ENCODE assay signal across 8 cellular contexts in the genomic region with DNA sequence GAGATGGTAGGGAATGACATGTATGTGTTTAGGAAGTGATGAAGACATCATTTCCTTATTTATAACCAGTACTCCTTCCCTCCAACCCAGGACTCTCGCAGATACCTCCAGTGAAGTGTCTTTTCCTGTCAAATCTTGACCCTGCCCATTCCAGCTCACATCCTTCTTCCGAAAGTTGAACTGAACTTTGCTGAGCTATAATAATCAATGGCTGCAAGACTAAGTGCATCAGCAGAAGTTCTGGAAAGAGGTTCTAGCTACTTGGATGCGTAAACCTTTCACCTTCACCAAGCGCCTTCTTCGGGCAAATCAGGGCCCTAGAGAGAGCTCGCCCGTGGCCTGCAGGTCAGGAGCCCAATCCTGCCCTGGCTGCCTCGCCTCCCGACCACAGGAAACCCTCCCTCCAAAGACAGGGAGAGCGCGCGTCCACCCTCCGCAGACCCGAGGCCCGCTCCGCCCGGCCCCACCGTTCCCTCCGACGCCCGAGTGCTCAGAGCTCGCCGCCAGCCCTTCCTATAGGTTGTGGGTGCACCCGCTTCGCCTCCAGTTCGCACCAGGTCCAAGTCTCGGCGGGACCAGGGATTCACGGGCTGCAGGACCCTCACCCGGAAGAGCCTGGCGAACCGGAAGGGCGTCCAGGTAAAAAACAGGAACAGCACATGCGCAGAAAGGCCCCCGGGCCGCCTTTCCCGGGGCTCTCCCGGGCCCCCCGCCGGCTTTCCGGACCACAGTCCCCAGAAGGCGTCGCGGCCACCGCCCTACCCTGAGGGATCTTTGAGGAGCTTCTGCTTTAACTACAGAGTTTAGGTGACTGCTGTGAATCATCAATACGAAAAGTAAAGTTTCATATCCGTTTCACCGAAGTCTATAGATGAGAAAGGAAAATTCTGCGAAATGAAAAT. TPM values are rescaled to one million over a fixed set of nuclear protein-coding genes. Genes with fewer than 3 reads are reported as not detected.
DNase-seq lines count a peak whose midpoint lies in the region; ATAC-seq, FAIRE-seq and TF ChIP-seq lines count a peak whose summit lies in the region.

A gene (minus strand): TSS at position 617 of the 902 bp plus-strand sequence. CDS start 1,457 bp downstream, outside the sequence.

- no peaks in the 10 kb centered on the region; the same call in 1 of the 2 replicates for H3K36me3 ChIP-seq in ACC112 (ENCODE audit: insufficient read depth, low read length)
- no peaks in the 10 kb centered on the region for H3K36me3 ChIP-seq in neural cell (ENCODE audit: insufficient read depth, low read length)
- H3K36me3 ChIP-seq in thymus (ENCODE audit: control insufficient read depth, insufficient read depth) = no peaks in the 10 kb centered on the region

- 6% methylated on average over 49 of the region's 49 CpGs for WGBS in thymus

- H4K20me1 ChIP-seq in neural cell (ENCODE audit: insufficient read depth) = no peaks in the 10 kb centered on the region

- peak; percentile 60 for ATAC-seq in GM18907 (IDR thresholded peaks at IDR 0.05; ENCODE audit: unreplicated experiment)
- ATAC-seq in GM21390 (IDR thresholded peaks at IDR 0.05; ENCODE audit: unreplicated experiment) = no peak

- TF ChIP-seq RAD21 in neural cell (conservative IDR thresholded peaks at IDR 0.05) = no peak

- no peaks in the 10 kb centered on the region for H3K9me2 ChIP-seq in neural cell (ENCODE audit: insufficient read depth, low read length)

- peak within 1 kb of the TSS; percentile 82 for H3K4me3 ChIP-seq in ACC112 (ENCODE audit: low read depth, low read length)
- peak within 1 kb of the TSS; percentile 80 for H3K4me3 ChIP-seq in neural cell (ENCODE audit: low read length)
- peak within 1 kb of the TSS; percentile 51 for H3K4me3 ChIP-seq in thymus (ENCODE audit: low read length)

- peaks cover 17% of the 10 kb centered on the region for H3K27me3 ChIP-seq in ACC112 (ENCODE audit: insufficient read depth, low read length)
- H3K27me3 ChIP-seq in neural cell (ENCODE audit: insufficient read depth, low read depth, low read length) = no peaks in the 10 kb centered on the region
- peaks cover 5% of the 10 kb centered on the region for H3K27me3 ChIP-seq in thymus (ENCODE audit: control insufficient read depth, insufficient read depth)

- FAIRE-seq in frontal cortex (lab: Jason Lieb, UNC) = no peak

- H3K79me2 ChIP-seq in ACC112 (ENCODE audit: control insufficient read depth, insufficient read depth, low read length, unreplicated experiment) (no peaks in the 10 kb centered on the region), neural cell (replicated peaks; ENCODE audit: insufficient read depth, low read length) (no peaks in the 10 kb centered on the region)

- no peaks in the 10 kb centered on the region for H3K4me1 ChIP-seq in ACC112 (ENCODE audit: control insufficient read depth, insufficient read depth, low read length, unreplicated experiment)
- H3K4me1 ChIP-seq in thymus (ENCODE audit: control insufficient read depth, insufficient read depth, low read length) = peaks cover 4% of the 10 kb centered on the region

- DNase-seq in NCI-H2081 treated with DMSO at 0.1 percent for 48 hours (lab: John Stamatoyannopoulos, UW) = peak; percentile 58
- DNase-seq in activated CD8-positive, alpha-beta memory T cell treated with anti-CD3 and anti-CD28 coated beads, Interleukin-2, amount 50 U/mL, for 48 hours = peak; percentile 78
- DNase-seq in frontal cortex (ENCODE audit: low spot score in 2 of 2) = peak; percentile 38 to 68

- H3K9ac ChIP-seq in neural cell (ENCODE audit: low read length) = peak within 1 kb of the TSS; percentile 71

- H3K27ac ChIP-seq in ACC112 (ENCODE audit: low read depth, low read length) = no peak within 1 kb of the TSS
- peak within 1 kb of the TSS; percentile 56 for H3K27ac ChIP-seq in neural cell (ENCODE audit: low read length)
- H3K27ac ChIP-seq in thymus (ENCODE audit: low read depth) = no peak within 1 kb of the TSS

- H3F3A ChIP-seq in neural cell (ENCODE audit: insufficient read depth, low read length, poor library complexity, severe bottlenecking) = no peaks in the 10 kb centered on the region

- no peak for TF ChIP-seq CTCF in neural cell (IDR thresholded peaks at IDR 0.05; ENCODE audit: poor library complexity, severe bottlenecking)

- H3K9me3 ChIP-seq in neural cell (ENCODE audit: low read length) = no peaks in the 10 kb centered on the region
- H3K9me3 ChIP-seq in thymus (ENCODE audit: control insufficient read depth) = no peaks in the 10 kb centered on the region

- H2AFZ ChIP-seq in ACC112 (ENCODE audit: low read length, unreplicated experiment) (peak within 1 kb of the TSS; percentile 84), neural cell (ENCODE audit: low read depth, low read length) (peak within 1 kb of the TSS; percentile 66)

- peak within 1 kb of the TSS; percentile 52 for H3K4me2 ChIP-seq in neural cell (ENCODE audit: low read length)

- no peak for TF ChIP-seq EP300 in neural cell (conservative IDR thresholded peaks at IDR 0.05; ENCODE audit: poor library complexity, severe bottlenecking)

TF ChIP-seq in neural cell, 6 proteins besides CTCF, POLR2A, EP300 and RAD21:
- TF ChIP-seq MXI1 (conservative IDR thresholded peaks at IDR 0.05; ENCODE audit: poor library complexity, severe bottlenecking) = peak; percentile 66
- peak; percentile 91 for TF ChIP-seq POLR2AphosphoS5 (IDR thresholded peaks at IDR 0.05)
- TF ChIP-seq EZH2 (IDR thresholded peaks at IDR 0.05; ENCODE audit: borderline replicate concordance, insufficient read depth, low read length, poor library complexity, severe bottlenecking) = no peak
- peak; percentile 60 for TF ChIP-seq TAF1 (IDR thresholded peaks at IDR 0.05; ENCODE audit: low read depth)

RNA-seq across cellular contexts. Expression of the gene that starts here (rescaled TPM):
- total RNA-seq in frontal cortex = 11.4 TPM
- 41.5 and 43.2 TPM in 2 replicates for polyA plus RNA-seq in neural cell
- 28.5 and 36.8 TPM in 2 replicates for polyA minus RNA-seq in neural cell
- 9.3 TPM for polyA plus RNA-seq in thymus
